8 cellular contexts compared by ENCODE assay signal in genomic region chr11:119421941-119422504, GRCh38. TPM values are rescaled to one million over a fixed set of nuclear protein-coding genes. Genes with fewer than 3 reads are reported as not detected.
DNase-seq lines count a peak whose midpoint lies in the region; ATAC-seq and TF ChIP-seq lines count a peak whose summit lies in the region.

No MANE protein-coding gene starts in this region.

- in situ Hi-C loops in KBM-7 (cut with MboI; ENCODE audit: low pct_unique_long_range_greater_than_20kb, low sequenced_read_pairs) = no loop called here

- H3K4me3 ChIP-seq in AG09309 (ENCODE audit: control insufficient read depth, low read depth, low read length) (peak overlapping the region; percentile 89), Karpas-422 (ENCODE audit: low read length) (no peak overlapping the region)

- H2AFZ ChIP-seq in Karpas-422 (ENCODE audit: low read length) = no peak overlapping the region

- ATAC-seq in HG03354 (IDR thresholded peaks at IDR 0.05; ENCODE audit: poor library complexity, severe bottlenecking, unreplicated experiment) = no peak

- H3K4me2 ChIP-seq in Karpas-422 (ENCODE audit: low read depth, low read length, poor library complexity, severe bottlenecking) = no peak overlapping the region

- no peak overlapping the region for H3K27ac ChIP-seq in Karpas-422 (ENCODE audit: low read length)

- no peaks in the 10 kb centered on the region for H3K36me3 ChIP-seq in Karpas-422 (ENCODE audit: insufficient read depth, low read length)

- DNase-seq in AG09309 (ENCODE audit: low read depth) (no peak), KBM-7 (peak; percentile 9), cerebellum (ENCODE audit: low spot score) (peak; percentile 64), midbrain (lab: John Stamatoyannopoulos, UW) (peak; percentile 39), HUDEP-2 (lab: John Stamatoyannopoulos, UW; ENCODE audit: unreplicated experiment in 76 of 76) (no peak), Karpas-422 (no peak)
- no peak for DNase-seq in activated naive CD4-positive, alpha-beta T cell treated with Interleukin-2 at 50 U/mL for 16 hours

- peaks cover 15% of the 10 kb centered on the region for H3K4me1 ChIP-seq in Karpas-422 (ENCODE audit: low read length)

- H4K20me1 ChIP-seq in Karpas-422 (ENCODE audit: insufficient read depth, low read depth, low read length) = no peaks in the 10 kb centered on the region

- TF ChIP-seq CTCF in AG09309 (IDR thresholded peaks at IDR 0.05; ENCODE audit: control insufficient read depth, insufficient read depth, low read depth, low read length, missing control alignments) = no peak

- H3K9me3 ChIP-seq in Karpas-422 (ENCODE audit: low read length) = no peaks in the 10 kb centered on the region

- H3K27me3 ChIP-seq in Karpas-422 (ENCODE audit: low read length) = no peaks in the 10 kb centered on the region

- H3K79me2 ChIP-seq in Karpas-422 (ENCODE audit: low read length) = no peaks in the 10 kb centered on the region

- no peak overlapping the region for H3K9ac ChIP-seq in Karpas-422 (ENCODE audit: low read length)

- H3K9me2 ChIP-seq in Karpas-422 (replicated peaks; ENCODE audit: insufficient read depth, low read length) = no peaks in the 10 kb centered on the region

RNA-seq across cellular contexts. Expression of gene THY1, which starts 0.9 kb away (rescaled TPM):
- total RNA-seq in cerebellum = 22.5 TPM
- total RNA-seq in Karpas-422 (2014; rRNA removed; shearing (Covaris generic); ENCODE audit: low replicate concordance) = not detected in 2 replicates

RNA-seq across cellular contexts. Expression of gene USP2, which starts 40.5 kb away (rescaled TPM):
- 1.1 TPM for total RNA-seq in cerebellum
- 15.4 and 16.9 TPM in 2 replicates for total RNA-seq in Karpas-422 (2014; rRNA removed; shearing (Covaris generic); ENCODE audit: low replicate concordance)

Comparison
In these comparisons a context has a peak if more than half of its experiments do, and no peak if none do; other contexts are left out.
1. DNase-seq: peak in KBM-7 (single experiment), cerebellum (single experiment) and midbrain (single experiment); none in AG09309 (single experiment), HUDEP-2 (0 of 76), activated naive CD4-positive, alpha-beta T cell treated with Interleukin-2 at 50 U/mL for 16 hours (single experiment) and Karpas-422 (single experiment).
2. RNA of gene THY1, which starts 0.9 kb away (total RNA-seq): 22.5 TPM in cerebellum (single experiment); not detected in Karpas-422; every median in the first group is over 10 times any median in the second.